10 cellular contexts compared by ENCODE assay signal in genomic region chr16:30094541-30095165, GRCh38. TPM values are rescaled to one million over a fixed set of nuclear protein-coding genes. Genes with fewer than 3 reads are reported as not detected.
DNase-seq lines count a peak whose midpoint lies in the region; ATAC-seq and TF ChIP-seq lines count a peak whose summit lies in the region.
"Had no signal": no experiment of that assay in that cellular context is flagged by ENCODE, and none has a peak within 500 bp of the region (broad histone marks: within the 10 kb centered on the region; RNA-seq: fewer than 3 reads in every experiment).

No MANE protein-coding gene starts in this region.

- H3K9me3 ChIP-seq in osteoblast (ENCODE audit: low read depth, low read length) = peaks cover 10% of the 10 kb centered on the region

- intact Hi-C loops in head of caudate nucleus (cut with DNase I) = no loop called here

- TF ChIP-seq CTCF in BJ (IDR thresholded peaks at IDR 0.05; ENCODE audit: insufficient read depth, low read depth, low read length) = no peak
- no peak for TF ChIP-seq CTCF in RWPE1 (conservative IDR thresholded peaks at IDR 0.05; ENCODE audit: low read depth)
- TF ChIP-seq CTCF in epithelial cell of esophagus (IDR thresholded peaks at IDR 0.05; ENCODE audit: insufficient read depth, low read depth, low read length, missing control alignments) = no peak
- TF ChIP-seq CTCF in osteoblast (IDR thresholded peaks at IDR 0.05; ENCODE audit: extremely low read depth, low read depth, low read length) = no peak

- peaks cover 15% of the 10 kb centered on the region for H3K36me3 ChIP-seq in BJ (ENCODE audit: control insufficient read depth, insufficient read depth, low read length)
- peaks cover 8% of the 10 kb centered on the region for H3K36me3 ChIP-seq in osteoblast (ENCODE audit: insufficient read depth, low read length)

- H4K20me1 ChIP-seq in osteoblast (ENCODE audit: insufficient read depth, low read length) = peaks cover 7% of the 10 kb centered on the region

- peak overlapping the region; percentile 97 for H3K4me2 ChIP-seq in osteoblast (ENCODE audit: insufficient read depth, low read length)

- ATAC-seq in HG02642 (IDR thresholded peaks at IDR 0.05; ENCODE audit: poor library complexity, unreplicated experiment) = no peak

- H2AFZ ChIP-seq in osteoblast (ENCODE audit: low read length) = no peak overlapping the region

- H3K4me1 ChIP-seq in osteoblast (ENCODE audit: insufficient read depth, low read length) = peaks cover 31% of the 10 kb centered on the region

- H3K27ac ChIP-seq in RWPE1 (peak overlapping the region; percentile 83), osteoblast (ENCODE audit: low read depth, low read length) (no peak overlapping the region)

- POLR2A ChIA-PET in BJ (lab: Charles Lee) = no interaction called here
- POLR2A ChIA-PET in RWPE1 (lab: Yijun Ruan, JAX; ENCODE audit: low non-redundant PET) = no interaction called here

- H3K27me3 ChIP-seq in BJ (ENCODE audit: control insufficient read depth, insufficient read depth, low read length) = no peaks in the 10 kb centered on the region
- no peaks in the 10 kb centered on the region for H3K27me3 ChIP-seq in osteoblast (ENCODE audit: insufficient read depth, low read length)

- H3K79me2 ChIP-seq in osteoblast (ENCODE audit: insufficient read depth, low read length) = peaks cover 3% of the 10 kb centered on the region

- no peak for DNase-seq in BJ (ENCODE audit: low read depth)
- DNase-seq in RWPE1 (ENCODE audit: low spot score) = no peak
- DNase-seq in epithelial cell of esophagus (ENCODE audit: low read depth) = no peak
- peak; percentile 50 for DNase-seq in osteoblast (ENCODE audit: insufficient read length, low spot score, missing footprints)
- no peak for DNase-seq in central memory CD4-positive, alpha-beta T cell
- no peak for DNase-seq in head of caudate nucleus
- no peak for DNase-seq in amniotic stem cell (lab: John Stamatoyannopoulos, UW)
- DNase-seq: stimulated activated CD4-positive, alpha-beta T cell treated with anti-CD3 and anti-CD28 coated beads, Interleukin-2, amount 100 ng/mL, for 48 hours; T1000 had no signal

- peak overlapping the region; percentile 88 for H3K4me3 ChIP-seq in BJ (ENCODE audit: low read depth, low read length)
- peak overlapping the region; percentile 79 for H3K4me3 ChIP-seq in epithelial cell of esophagus (ENCODE audit: low read length)
- H3K4me3 ChIP-seq in osteoblast (ENCODE audit: insufficient read depth, low read length) = peak overlapping the region; percentile 76

- CTCF ChIA-PET in BJ (lab: Yijun Ruan, JAX) = no interaction called here
- CTCF ChIA-PET in RWPE1 (lab: Yijun Ruan, JAX) = no interaction called here

RNA-seq across cellular contexts. Expression of gene YPEL3, which starts 1.4 kb away (rescaled TPM):
- polyA plus RNA-seq in BJ (2011; rRNA removed) = 34.6 and 49.1 TPM in 2 replicates
- 11.3 and 13.7 TPM in 2 replicates for polyA minus RNA-seq in BJ (2011; rRNA and poly(A)+ RNA removed)
- total RNA-seq in osteoblast = 28.2 and 31.2 TPM in 2 replicates

RNA-seq across cellular contexts. Expression of gene TBX6, which starts 2.9 kb away (rescaled TPM):
- 0.04 TPM in 2 replicates for polyA plus RNA-seq in BJ (2011; rRNA removed)
- 0.14 TPM in 1 of 2 replicates, not detected in the other for polyA minus RNA-seq in BJ (2011; rRNA and poly(A)+ RNA removed)
- 0.29 and 0.36 TPM in 2 replicates for total RNA-seq in osteoblast

RNA-seq across cellular contexts. Expression of gene GDPD3, which starts 18.7 kb away (rescaled TPM):
- polyA plus RNA-seq in BJ (2011; rRNA removed) = 1.2 and 2.0 TPM in 2 replicates
- 1.4 TPM in 1 of 2 replicates, not detected in the other for polyA minus RNA-seq in BJ (2011; rRNA and poly(A)+ RNA removed)
- 0.36 and 0.88 TPM in 2 replicates for total RNA-seq in osteoblast

RNA-seq across cellular contexts. Expression of gene PPP4C, which starts 18.9 kb away (rescaled TPM):
- 143 and 209 TPM in 2 replicates for polyA plus RNA-seq in BJ (2011; rRNA removed)
- 281 and 476 TPM in 2 replicates for polyA minus RNA-seq in BJ (2011; rRNA and poly(A)+ RNA removed)
- total RNA-seq in osteoblast = 175 and 178 TPM in 2 replicates

RNA-seq across cellular contexts. Expression of gene MAPK3, which starts 28.4 kb away (rescaled TPM):
- 94.8 and 168 TPM in 2 replicates for polyA plus RNA-seq in BJ (2011; rRNA removed)
- 25.5 and 45.3 TPM in 2 replicates for polyA minus RNA-seq in BJ (2011; rRNA and poly(A)+ RNA removed)
- 40.2 and 40.7 TPM in 2 replicates for total RNA-seq in osteoblast
